In genomic region chr11:125939081-125939521, GRCh38 we compare ENCODE assay signal across 20 cellular contexts. TPM values are rescaled to one million over a fixed set of nuclear protein-coding genes. Genes with fewer than 3 reads are reported as not detected.
A peak's percentile ranks its signal among the peaks of the same experiment; 100 is the strongest.
DNase-seq lines count a peak whose midpoint lies in the region; ATAC-seq and TF ChIP-seq lines count a peak whose summit lies in the region.
"Had no signal": no experiment of that assay in that cellular context is flagged by ENCODE, and none has a peak within 500 bp of the region (broad histone marks: within the 10 kb centered on the region; RNA-seq: fewer than 3 reads in every experiment).

No MANE protein-coding gene starts in this region.

- no peaks in the 10 kb centered on the region for H3K9me3 ChIP-seq in aorta (ENCODE audit: control insufficient read depth, low read length)
- H3K9me3 ChIP-seq: Caco-2 had no signal

- H3K36me3 ChIP-seq in aorta (ENCODE audit: control insufficient read depth in 1 of 2, insufficient read depth in 2 of 2, low read length in 1 of 2), result no peaks in the 10 kb centered on the region
- H3K36me3 ChIP-seq: WERI-Rb-1 had no signal

- intact Hi-C loops in aorta (cut with DNase I), result no loop called here

- H3K4me1 Mint-ChIP-seq in stimulated activated naive CD8-positive, alpha-beta T cell treated with anti-CD3 and anti-CD28 coated beads, Interleukin-15, amount 100 ng/mL, for 72 hours, result peaks cover 17% of the 10 kb centered on the region
- peaks cover 10% of the 10 kb centered on the region for H3K4me1 Mint-ChIP-seq in neural crest cell

- no peaks in the 10 kb centered on the region for H3K9me3 Mint-ChIP-seq in stimulated activated naive CD8-positive, alpha-beta T cell treated with anti-CD3 and anti-CD28 coated beads, Interleukin-15, amount 100 ng/mL, for 72 hours
- H3K9me3 Mint-ChIP-seq in neural crest cell, result no peaks in the 10 kb centered on the region

- peaks cover 1% of the 10 kb centered on the region for H3K27me3 Mint-ChIP-seq in stimulated activated naive CD8-positive, alpha-beta T cell treated with anti-CD3 and anti-CD28 coated beads, Interleukin-15, amount 100 ng/mL, for 72 hours
- peaks cover 19% of the 10 kb centered on the region for H3K27me3 Mint-ChIP-seq in neural crest cell (ENCODE audit: low read depth)
- H3K27me3 Mint-ChIP-seq: naive thymus-derived CD4-positive, alpha-beta T cell had no signal

- no peak overlapping the region for H3K4me3 ChIP-seq in fibroblast of the aortic adventitia (ENCODE audit: low read depth, low read length)
- no peak overlapping the region for H3K4me3 ChIP-seq in aorta (ENCODE audit: low read length in 2 of 2)
- H3K4me3 ChIP-seq: GM12878, lung had no signal

- no peaks in the 10 kb centered on the region for H3K27me3 ChIP-seq in aorta (ENCODE audit: control insufficient read depth in 1 of 2, insufficient read depth in 2 of 2, low read length in 1 of 2)

- peak overlapping the region; percentile 74 to 86 for H3K27ac Mint-ChIP-seq in stimulated activated naive CD8-positive, alpha-beta T cell treated with anti-CD3 and anti-CD28 coated beads, Interleukin-15, amount 100 ng/mL, for 72 hours
- peak overlapping the region; percentile 1 for H3K27ac Mint-ChIP-seq in neural crest cell (ENCODE audit: unreplicated experiment)

- H3K4me3 Mint-ChIP-seq in stimulated activated naive CD8-positive, alpha-beta T cell treated with anti-CD3 and anti-CD28 coated beads, Interleukin-15, amount 100 ng/mL, for 72 hours, result no peak overlapping the region
- no peak overlapping the region for H3K4me3 Mint-ChIP-seq in neural crest cell
- H3K4me3 Mint-ChIP-seq: naive thymus-derived CD4-positive, alpha-beta T cell had no signal

- no peak for TF ChIP-seq CTCF in fibroblast of the aortic adventitia (IDR thresholded peaks at IDR 0.05; ENCODE audit: insufficient read depth, low read length)
- no peak for TF ChIP-seq CTCF in neural crest cell (conservative IDR thresholded peaks at IDR 0.05)

- no peak for DNase-seq in stimulated activated naive CD8-positive, alpha-beta T cell treated with anti-CD3 and anti-CD28 coated beads, Interleukin-15, amount 100 ng/mL, for 72 hours
- DNase-seq in stimulated activated naive CD8-positive, alpha-beta T cell treated with anti-CD3 and anti-CD28 coated beads, Interleukin-15, Interleukin-2, amounts not matched to agents 100 U/mL and 50 U/mL, for 24 hours, result no peak
- DNase-seq in fibroblast of the aortic adventitia (ENCODE audit: low read depth) (peak; percentile 61), neural crest cell (ENCODE audit: low read depth, low spot score) (no peak), aorta (peak in 1 of 2 donors; percentile 64)
- no peak for DNase-seq in stimulated activated CD4-positive, alpha-beta T cell treated with anti-CD3 and anti-CD28 coated beads, Interleukin-1b, Interleukin-23, amount 100 ng/mL, for 48 hours
- DNase-seq: activated effector memory CD4-positive, alpha-beta T cell treated with anti-CD3 and anti-CD28 coated beads, Interleukin-2, amount 50 U/mL, for 16 hours; Caco-2; foreskin melanocyte; GOT3; NCI-H524 treated with DMSO at 0.1 percent for 48 hours; retina; WERI-Rb-1 had no signal

- no peak for ATAC-seq in stimulated activated naive CD8-positive, alpha-beta T cell treated with anti-CD3 and anti-CD28 coated beads, Interleukin-15, amount 100 ng/mL, for 72 hours
- ATAC-seq in stimulated activated naive CD8-positive, alpha-beta T cell treated with anti-CD3 and anti-CD28 coated beads, Interleukin-15, Interleukin-2, amounts not matched to agents 100 U/mL and 50 U/mL, for 24 hours, result no peak
- ATAC-seq in aorta (ENCODE audit: low FRiP score), result peak; percentile 43
- no peak for ATAC-seq in GM18870 (IDR thresholded peaks at IDR 0.05; ENCODE audit: unreplicated experiment)
- no peak for ATAC-seq in HG02642 (IDR thresholded peaks at IDR 0.05; ENCODE audit: poor library complexity, unreplicated experiment)
- ATAC-seq: GM12878; naive thymus-derived CD4-positive, alpha-beta T cell had no signal

- no peaks in the 10 kb centered on the region for H3K36me3 Mint-ChIP-seq in neural crest cell (ENCODE audit: low read depth)
- H3K36me3 Mint-ChIP-seq: naive thymus-derived CD4-positive, alpha-beta T cell had no signal

- no peak overlapping the region for H3K27ac ChIP-seq in aorta (ENCODE audit: low read depth in 1 of 2, low read length in 2 of 2)
- H3K27ac ChIP-seq: WERI-Rb-1 had no signal

- H3K4me1 ChIP-seq in aorta (ENCODE audit: control insufficient read depth in 1 of 2, insufficient read depth in 2 of 2, low read length in 2 of 2), result no peaks in the 10 kb centered on the region
- H3K4me1 ChIP-seq: Caco-2 had no signal

- 37 to 39% methylated on average over 4 of the region's 4 CpGs for WGBS in aorta, 2 donors

RNA-seq across cellular contexts. Expression of gene VSIG10L2, which starts 6.7 kb away (rescaled TPM):
- total RNA-seq in fibroblast of the aortic adventitia (ENCODE audit: low replicate concordance), result not detected in 2 replicates
- total RNA-seq in neural crest cell, result not detected in 2 replicates
- total RNA-seq in aorta, result under 1 TPM in 1 of 2 donors, not detected in 1; 0.48 TPM
- polyA plus RNA-seq in aorta, result not detected
- total RNA-seq: Caco-2; chondrocyte; GM12878; naive thymus-derived CD4-positive, alpha-beta T cell; RPMI7951 had no signal
- polyA plus RNA-seq: naive thymus-derived CD4-positive, alpha-beta T cell had no signal

RNA-seq across cellular contexts. Expression of gene DDX25, which starts 34.8 kb away (rescaled TPM):
- total RNA-seq in fibroblast of the aortic adventitia (ENCODE audit: low replicate concordance) (under 0.01 TPM in 1 of 2 replicates, not detected in the other), neural crest cell (1.4 and 2.3 TPM in 2 replicates), aorta (under 1 TPM in 1 of 2 donors, not detected in 1; 0.30 TPM)
- polyA plus RNA-seq in aorta, result not detected
- total RNA-seq: Caco-2, chondrocyte, GM12878 had no signal

RNA-seq across cellular contexts. Expression of gene PUS3, which starts 36.1 kb away (rescaled TPM):
- total RNA-seq in fibroblast of the aortic adventitia (ENCODE audit: low replicate concordance), result 11.7 and 38.3 TPM in 2 replicates
- total RNA-seq in neural crest cell, result 14.9 and 17.4 TPM in 2 replicates
- total RNA-seq in aorta, result 1 to 10 TPM; 8.8 to 9.4 TPM
- 1 to 10 TPM; 8.0 to 8.1 TPM for polyA plus RNA-seq in aorta

RNA-seq across cellular contexts. Expression of gene HYLS1, which starts 51.6 kb away (rescaled TPM):
- total RNA-seq in fibroblast of the aortic adventitia (ENCODE audit: low replicate concordance), result 3.1 and 15.3 TPM in 2 replicates
- 7.1 and 7.7 TPM in 2 replicates for total RNA-seq in neural crest cell
- 1 to 10 TPM; 3.3 to 3.6 TPM for total RNA-seq in aorta
- 1 to 10 TPM; 2.7 to 4.5 TPM for polyA plus RNA-seq in aorta
